28 cellular contexts compared by ENCODE assay signal in the genomic region with DNA sequence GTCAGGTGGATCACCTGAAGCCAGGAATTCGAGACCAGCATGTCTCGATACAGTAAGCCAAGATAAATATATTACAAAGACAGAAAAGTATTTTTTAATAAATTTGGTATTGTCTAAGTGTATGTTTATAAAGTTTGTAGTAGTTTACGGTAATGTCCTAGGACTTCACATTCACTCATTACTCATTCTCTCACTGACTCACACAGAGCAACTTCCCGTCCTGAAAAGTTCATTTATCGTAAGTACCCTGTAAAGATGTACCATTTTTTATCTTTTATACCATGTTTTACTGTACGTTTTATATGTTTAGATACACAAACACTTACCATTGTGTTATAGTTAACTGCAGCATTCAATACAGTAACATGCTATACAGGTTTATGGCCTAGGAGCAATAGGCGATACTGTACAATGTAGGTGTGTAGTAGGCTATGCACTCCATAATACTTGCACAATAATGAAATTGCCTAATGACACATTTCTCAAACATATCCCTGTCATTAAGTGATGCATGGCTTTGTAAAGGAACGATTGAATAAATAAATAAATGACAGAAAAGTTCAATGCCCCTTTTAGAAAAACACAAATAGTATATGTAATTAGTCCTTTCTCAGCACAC. TPM values are rescaled to one million over a fixed set of nuclear protein-coding genes. Genes with fewer than 3 reads are reported as not detected.
DNase-seq lines count a peak whose midpoint lies in the region; TF ChIP-seq lines count a peak whose summit lies in the region.
"Had no signal": no experiment of that assay in that cellular context is flagged by ENCODE, and none has a peak within 500 bp of the region (broad histone marks: within the 10 kb centered on the region; RNA-seq: fewer than 3 reads in every experiment).

No MANE protein-coding gene starts in this region.

- no peaks in the 10 kb centered on the region for H3K36me3 ChIP-seq in brain microvascular endothelial cell (replicated peaks)
- H3K36me3 ChIP-seq: BLaER1, heart left ventricle, right lobe of liver had no signal

- H3K27ac Mint-ChIP-seq in mesothelial cell of epicardium, result no peak overlapping the region
- H3K27ac Mint-ChIP-seq: activated CD8-positive, alpha-beta T cell treated with anti-CD3 and anti-CD28 coated beads, Interleukin-2, amount 10 ng/mL, durations not matched to agents 7 days and 5 days; activated T-cell treated with anti-CD3 and anti-CD28 coated beads, Interleukin-2, amount 50 U/mL, for 24 hours; dendritic cell treated with granulocyte-macrophage colony-stimulating factor and Interleukin-4, amounts not matched to agents 40 ng/mL and 50 ng/mL, for 4 days; immature natural killer cell; stimulated activated naive CD8-positive, alpha-beta T cell treated with anti-CD3 and anti-CD28 coated beads, Interleukin-15, Interleukin-2, amounts not matched to agents 100 ng/mL and 50 ng/mL, for 24 hours had no signal

- no peaks in the 10 kb centered on the region for H3K27me3 ChIP-seq in brain microvascular endothelial cell (replicated peaks)
- H3K27me3 ChIP-seq: BLaER1, body of pancreas, heart left ventricle, right lobe of liver had no signal

- DNase-seq in NCI-H748 (lab: John Stamatoyannopoulos, UW; ENCODE audit: unreplicated experiment), result peak; percentile 39
- no peak for DNase-seq in NCI-H748 treated with DMSO at 0.1 percent for 48 hours (lab: John Stamatoyannopoulos, UW)
- DNase-seq in brain microvascular endothelial cell, result peak; percentile 35
- peak; percentile 52 for DNase-seq in fibroblast of villous mesenchyme (ENCODE audit: low read depth)
- DNase-seq in mesothelial cell of epicardium (ENCODE audit: low spot score in 2 of 2, unreplicated experiment in 2 of 2), result no peak
- no peak for DNase-seq in activated naive CD4-positive, alpha-beta T cell treated with Interleukin-2 at 50 U/mL for 16 hours
- no peak for DNase-seq in 8988T
- no peak for DNase-seq in NOMO-1 treated with dmso at 0.1 percent for 144 hours (lab: John Stamatoyannopoulos, UW; ENCODE audit: unreplicated experiment)
- DNase-seq: activated CD8-positive, alpha-beta T cell treated with anti-CD3 and anti-CD28 coated beads, Interleukin-2, amount 10 ng/mL, durations not matched to agents 7 days and 5 days; activated naive CD4-positive, alpha-beta T cell treated with anti-CD3 and anti-CD28 coated beads, Interleukin-2, amount 50 U/mL, for 16 hours; activated T-cell treated with anti-CD3 and anti-CD28 coated beads, Interleukin-2, amount 50 U/mL, for 24 hours; body of pancreas; Calu3; heart left ventricle; immature natural killer cell; NCI-H1436; NCI-H2171 treated with DMSO at 0.1 percent for 48 hours; NCI-H82; occipital lobe; right lobe of liver; trophoblast cell had no signal

- H3K4me1 Mint-ChIP-seq in mesothelial cell of epicardium, result no peaks in the 10 kb centered on the region
- H3K4me1 Mint-ChIP-seq: immature natural killer cell had no signal

- H3K27ac ChIP-seq in brain microvascular endothelial cell, result peak overlapping the region; percentile 20
- H3K27ac ChIP-seq: BLaER1, body of pancreas, heart left ventricle, right lobe of liver had no signal

- H3K4me3 ChIP-seq in brain microvascular endothelial cell (ENCODE audit: low read depth, low read length), result no peak overlapping the region
- H3K4me3 ChIP-seq in fibroblast of villous mesenchyme (ENCODE audit: low read depth, low read length), result no peak overlapping the region
- H3K4me3 ChIP-seq: BLaER1, body of pancreas, heart left ventricle, right lobe of liver had no signal

- peaks cover 18% of the 10 kb centered on the region for H3K9me3 Mint-ChIP-seq in mesothelial cell of epicardium
- H3K9me3 Mint-ChIP-seq: activated T-cell treated with anti-CD3 and anti-CD28 coated beads, Interleukin-2, amount 50 U/mL, for 24 hours; immature natural killer cell; stimulated activated naive CD8-positive, alpha-beta T cell treated with anti-CD3 and anti-CD28 coated beads, Interleukin-15, Interleukin-2, amounts not matched to agents 100 ng/mL and 50 ng/mL, for 24 hours had no signal

- no peaks in the 10 kb centered on the region for H3K36me3 Mint-ChIP-seq in mesothelial cell of epicardium
- H3K36me3 Mint-ChIP-seq: immature natural killer cell had no signal

- TF ChIP-seq CTCF in brain microvascular endothelial cell (IDR thresholded peaks at IDR 0.05; ENCODE audit: low read depth, low read length, missing control alignments), result no peak
- no peak for TF ChIP-seq CTCF in fibroblast of villous mesenchyme (IDR thresholded peaks at IDR 0.05; ENCODE audit: insufficient read depth, low read depth, low read length)
- TF ChIP-seq CTCF in mesothelial cell of epicardium (IDR thresholded peaks at IDR 0.05; ENCODE audit: unreplicated experiment), result no peak

- in situ Hi-C loops in brain microvascular endothelial cell (cut with HindIII; ENCODE audit: low pct_ligation_motif_present, low sequenced_read_pairs), result no loop called here

- H3K4me3 Mint-ChIP-seq in mesothelial cell of epicardium, result no peak overlapping the region
- H3K4me3 Mint-ChIP-seq: activated CD8-positive, alpha-beta T cell treated with anti-CD3 and anti-CD28 coated beads, Interleukin-2, amount 10 ng/mL, durations not matched to agents 7 days and 5 days; activated T-cell treated with anti-CD3 and anti-CD28 coated beads, Interleukin-2, amount 50 U/mL, for 24 hours; dendritic cell treated with granulocyte-macrophage colony-stimulating factor and Interleukin-4, amounts not matched to agents 40 ng/mL and 50 ng/mL, for 4 days; immature natural killer cell; stimulated activated naive CD8-positive, alpha-beta T cell treated with anti-CD3 and anti-CD28 coated beads, Interleukin-15, Interleukin-2, amounts not matched to agents 100 ng/mL and 50 ng/mL, for 24 hours had no signal

- no peaks in the 10 kb centered on the region for H3K27me3 Mint-ChIP-seq in mesothelial cell of epicardium (ENCODE audit: low read depth)
- H3K27me3 Mint-ChIP-seq: activated T-cell treated with anti-CD3 and anti-CD28 coated beads, Interleukin-2, amount 50 U/mL, for 24 hours; dendritic cell treated with granulocyte-macrophage colony-stimulating factor and Interleukin-4, amounts not matched to agents 40 ng/mL and 50 ng/mL, for 4 days; stimulated activated naive CD8-positive, alpha-beta T cell treated with anti-CD3 and anti-CD28 coated beads, Interleukin-15, Interleukin-2, amounts not matched to agents 100 ng/mL and 50 ng/mL, for 24 hours had no signal

RNA-seq across cellular contexts. Expression of a gene that starts 12.5 kb away (rescaled TPM):
- total RNA-seq in fibroblast of villous mesenchyme (under 0.01 and 2.9 TPM in 2 replicates), mesothelial cell of epicardium (not detected in 3 replicates)
- total RNA-seq: activated CD8-positive, alpha-beta T cell treated with anti-CD3 and anti-CD28 coated beads, Interleukin-2, amount 10 ng/mL, durations not matched to agents 7 days and 5 days; body of pancreas; Calu3; epithelial cell of proximal tubule; heart left ventricle; liver; myocyte; occipital lobe; right lobe of liver; T-helper 2 cell treated with Interferon-gamma antibody and Interleukin-4, amounts not matched to agents 100 ng/mL and 5 ng/mL, for 36 hours had no signal

Comparison
In these comparisons a context has a peak if more than half of its experiments do, and no peak if none do; other contexts are left out.
1. DNase-seq: peak in NCI-H748 (single experiment), brain microvascular endothelial cell (single experiment) and fibroblast of villous mesenchyme (single experiment); none in NCI-H748 treated with DMSO at 0.1 percent for 48 hours (single experiment), mesothelial cell of epicardium (0 of 2), activated naive CD4-positive, alpha-beta T cell treated with Interleukin-2 at 50 U/mL for 16 hours (single experiment), 8988T (single experiment) and NOMO-1 treated with dmso at 0.1 percent for 144 hours (single experiment).